In genomic region chr3:66397745-66398144, GRCh38 we compare ENCODE assay signal across 14 cellular contexts.
DNase-seq lines count a peak whose midpoint lies in the region; ATAC-seq and TF ChIP-seq lines count a peak whose summit lies in the region.
"Had no signal": no experiment of that assay in that cellular context is flagged by ENCODE, and none has a peak within 500 bp of the region (broad histone marks: within the 10 kb centered on the region; RNA-seq: fewer than 3 reads in every experiment).

No MANE protein-coding gene starts in this region.

- H3K27me3 ChIP-seq in right atrium auricular region (no peaks in the 10 kb centered on the region), tibial artery (no peaks in the 10 kb centered on the region), osteoblast (ENCODE audit: insufficient read depth, low read length) (no peaks in the 10 kb centered on the region)
- H3K27me3 ChIP-seq: adrenal gland, foreskin keratinocyte had no signal

- no peak overlapping the region for H3K27ac ChIP-seq in right atrium auricular region
- peak overlapping the region; percentile 4 to 17 for H3K27ac ChIP-seq in tibial artery
- H3K27ac ChIP-seq in osteoblast (ENCODE audit: low read depth, low read length), result no peak overlapping the region
- H3K27ac ChIP-seq: adrenal gland, foreskin keratinocyte had no signal

- H2AFZ ChIP-seq in osteoblast (ENCODE audit: low read length), result no peak overlapping the region

- ATAC-seq in WTC11, result no peak

- no peak overlapping the region for H3K4me3 Mint-ChIP-seq in WTC11
- no peak overlapping the region for H3K4me3 Mint-ChIP-seq in chondrocyte (ENCODE audit: unreplicated experiment)

- POLR2A ChIA-PET in WTC11 (lab: Charles Lee), result no interaction called here

- no peaks in the 10 kb centered on the region for H4K20me1 ChIP-seq in osteoblast (ENCODE audit: insufficient read depth, low read length)

- no peak overlapping the region for H3K4me2 ChIP-seq in osteoblast (ENCODE audit: insufficient read depth, low read length)

- H3K4me1 ChIP-seq in right atrium auricular region (peaks cover 0 to 46% of the 10 kb centered on the region in 2 donors), tibial artery (peaks cover 0 to 85% (median 68%) of the 10 kb centered on the region in 4 donors), osteoblast (ENCODE audit: insufficient read depth, low read length) (peaks cover 32% of the 10 kb centered on the region)
- H3K4me1 ChIP-seq: adrenal gland, foreskin keratinocyte had no signal

- H3K27ac Mint-ChIP-seq in WTC11 (peak overlapping the region; percentile 44), chondrocyte (ENCODE audit: unreplicated experiment) (no peak overlapping the region)

- peaks cover 34% of the 10 kb centered on the region for H3K4me1 Mint-ChIP-seq in WTC11
- H3K4me1 Mint-ChIP-seq in chondrocyte (ENCODE audit: low read depth), result peaks cover 92% of the 10 kb centered on the region

- H3K36me3 ChIP-seq in right atrium auricular region, result peaks cover 42% of the 10 kb centered on the region
- peaks cover 12 to 56% (median 40%) of the 10 kb centered on the region in 3 donors for H3K36me3 ChIP-seq in tibial artery
- H3K36me3 ChIP-seq in osteoblast (ENCODE audit: insufficient read depth, low read length), result no peaks in the 10 kb centered on the region
- H3K36me3 ChIP-seq: adrenal gland had no signal

- DNase-seq in cardiac septum (ENCODE audit: low spot score) (peak; percentile 73), right atrium auricular region (ENCODE audit: low spot score) (no peak), WTC11 (ENCODE audit: low spot score) (no peak), iris pigment epithelial cell (ENCODE audit: low read depth) (peak; percentile 63), tibial artery (no peak), HuH-7.5 (ENCODE audit: low spot score) (no peak), chondrocyte (ENCODE audit: low spot score) (no peak), osteoblast (ENCODE audit: insufficient read length, low spot score, missing footprints) (no peak)
- DNase-seq: activated CD4-positive, alpha-beta T cell treated with anti-CD3 and anti-CD28 coated beads for 48 hours; adrenal gland; C1 segment of cervical spinal cord; SHP77 treated with DMSO at 0.1 percent for 48 hours; stimulated activated CD8-positive, alpha-beta memory T cell treated with anti-CD3 and anti-CD28 coated beads, Interleukin-4, amount 100 ng/mL, for 48 hours had no signal

- TF ChIP-seq CTCF in right atrium auricular region (IDR thresholded peaks at IDR 0.05), result no peak
- no peak for TF ChIP-seq CTCF in WTC11 (IDR thresholded peaks at IDR 0.05)
- TF ChIP-seq CTCF in tibial artery (IDR thresholded peaks at IDR 0.05), result no peak
- no peak for TF ChIP-seq CTCF in chondrocyte (IDR thresholded peaks at IDR 0.05)
- TF ChIP-seq CTCF in osteoblast (IDR thresholded peaks at IDR 0.05; ENCODE audit: extremely low read depth, low read depth, low read length), result no peak

- H3K27me3 Mint-ChIP-seq in WTC11 (ENCODE audit: low read depth), result no peaks in the 10 kb centered on the region
- no peaks in the 10 kb centered on the region for H3K27me3 Mint-ChIP-seq in chondrocyte (ENCODE audit: low read depth)

- peaks cover 86% of the 10 kb centered on the region for H3K36me3 Mint-ChIP-seq in WTC11
- H3K36me3 Mint-ChIP-seq in chondrocyte (ENCODE audit: low read depth), result peaks cover 28% of the 10 kb centered on the region

- H3K9me3 Mint-ChIP-seq in WTC11 (no peaks in the 10 kb centered on the region), chondrocyte (ENCODE audit: low read depth) (no peaks in the 10 kb centered on the region)

- intact Hi-C loops in cardiac septum (cut with DNase I), result no loop called here
- intact Hi-C loops in tibial artery (cut with DNase I; ENCODE audit: low total_unique reads), result no loop called here

- CTCF ChIA-PET in WTC11 (lab: Charles Lee), result interaction anchor here (0.6 to 1.4 kb wide), 2 partner anchors 20 to 26 kb away, joined by 3 to 5 read pairs; no protein-coding TSS in a partner anchor

- H3K9me3 ChIP-seq in right atrium auricular region (no peaks in the 10 kb centered on the region), tibial artery (no peaks in the 10 kb centered on the region), osteoblast (ENCODE audit: low read depth, low read length) (no peaks in the 10 kb centered on the region)
- H3K9me3 ChIP-seq: adrenal gland had no signal

- H3K4me3 ChIP-seq in right atrium auricular region (no peak overlapping the region), tibial artery (no peak overlapping the region), osteoblast (ENCODE audit: insufficient read depth, low read length) (no peak overlapping the region)
- H3K4me3 ChIP-seq: adrenal gland had no signal

- H3K79me2 ChIP-seq in osteoblast (ENCODE audit: insufficient read depth, low read length), result no peaks in the 10 kb centered on the region

TF ChIP-seq in WTC11, 78 proteins besides CTCF, POLR2A, EP300 and RAD21:
- no peak for TF ChIP-seq ZNF532 (CRISPR knock-in tag; IDR thresholded peaks at IDR 0.05; ENCODE audit: borderline replicate concordance)
- no peak for TF ChIP-seq HMGA2 (CRISPR knock-in tag; IDR thresholded peaks at IDR 0.05)
- no peak for TF ChIP-seq SOX15 (CRISPR knock-in tag; IDR thresholded peaks at IDR 0.05)
- 0 out of 2 replicates have a peak, but pooled peaks have one; percentile 19 for TF ChIP-seq GABPB1 (CRISPR knock-in tag; IDR thresholded peaks at IDR 0.05)
- no peak for TF ChIP-seq ESRRA (CRISPR knock-in tag; IDR thresholded peaks at IDR 0.05; ENCODE audit: borderline replicate concordance)
TF ChIP-seq in WTC11: peak in this region for 1.

Comparison
In these comparisons a context has a peak if more than half of its experiments do, and no peak if none do; other contexts are left out.
1. DNase-seq: peak in cardiac septum (single experiment) and iris pigment epithelial cell (single experiment); none in right atrium auricular region (single experiment), WTC11 (single experiment), tibial artery (0 of 2), HuH-7.5 (single experiment), chondrocyte (single experiment) and osteoblast (single experiment).
2. H3K27ac ChIP-seq: peak in tibial artery (2 of 2); none in right atrium auricular region (0 of 2) and osteoblast (single experiment).